In the genomic region with DNA sequence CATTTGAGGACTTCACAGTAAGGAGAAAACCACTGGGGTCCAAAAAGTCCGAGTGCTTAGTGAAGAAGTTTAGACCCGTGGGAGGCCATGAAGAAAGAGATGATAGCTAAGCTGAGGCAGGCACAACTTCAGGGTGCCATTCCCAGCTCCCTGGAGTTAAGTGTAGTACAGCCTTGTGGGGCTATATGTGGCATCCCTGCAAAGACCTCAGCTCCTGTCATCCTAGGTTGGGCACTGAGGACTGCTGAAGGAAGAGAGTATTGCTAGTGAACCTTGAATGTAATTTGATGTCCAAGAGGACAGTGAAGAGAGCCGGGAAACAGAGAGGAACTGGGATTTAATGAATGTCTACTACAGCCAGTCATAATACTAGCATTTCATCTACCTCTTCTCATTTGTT, we compare ENCODE assay signal across 13 cellular contexts.
DNase-seq lines count a peak whose midpoint lies in the region; ATAC-seq and TF ChIP-seq lines count a peak whose summit lies in the region.
"Had no signal": no experiment of that assay in that cellular context is flagged by ENCODE, and none has a peak within 500 bp of the region (broad histone marks: within the 10 kb centered on the region; RNA-seq: fewer than 3 reads in every experiment).

No MANE protein-coding gene starts in this region.

- no peak overlapping the region for H3K4me2 ChIP-seq in IMR-90 (ENCODE audit: low read depth, low read length)

- DNase-seq in T-helper 1 cell (no peak), IMR-90 (no peak), chondrocyte (ENCODE audit: low spot score) (no peak), progenitor cell of endocrine pancreas (ENCODE audit: low spot score, unreplicated experiment) (no peak), psoas muscle (no peak), Kasumi-1 (lab: John Stamatoyannopoulos, UW) (no peak)
- DNase-seq: amygdala, HFFc6, T-cell, testis had no signal

- H3K9ac ChIP-seq in IMR-90 (ENCODE audit: low read depth, low read length), result no peak overlapping the region

- H3K56ac ChIP-seq in IMR-90 (ENCODE audit: extremely low read depth, insufficient read depth, low read length), result no peak overlapping the region

- H3K9me3 ChIP-seq in IMR-90 (ENCODE audit: control insufficient read depth, insufficient read depth, low read length) (no peaks in the 10 kb centered on the region), psoas muscle (no peaks in the 10 kb centered on the region)
- H3K9me3 ChIP-seq: testis had no signal

- H3K4me3 ChIP-seq in IMR-90 (ENCODE audit: insufficient read depth, low read depth, low read length) (no peak overlapping the region), psoas muscle (no peak overlapping the region)
- H3K4me3 ChIP-seq: testis had no signal

- peaks cover 15% of the 10 kb centered on the region for H3K9me1 ChIP-seq in IMR-90 (ENCODE audit: insufficient read depth, low read length)

- H4K91ac ChIP-seq in IMR-90 (ENCODE audit: insufficient read depth, low read depth, low read length), result no peak overlapping the region

- H3K79me1 ChIP-seq in IMR-90 (ENCODE audit: low read depth in 1 of 2, low read length in 2 of 2), result peaks cover 26 to 47% of the 10 kb centered on the region in 2 experiments

- peaks cover 11% of the 10 kb centered on the region; the same call in 1 of the 2 replicates for H4K20me1 ChIP-seq in IMR-90 (ENCODE audit: insufficient read depth, low read length)

- no peaks in the 10 kb centered on the region for H3K27me3 ChIP-seq in IMR-90 (ENCODE audit: control insufficient read depth, insufficient read depth, low read length)
- H3K27me3 ChIP-seq in psoas muscle (ENCODE audit: insufficient read depth in 3 of 3, low read length in 2 of 3), result no peaks in the 10 kb centered on the region
- H3K27me3 ChIP-seq: testis had no signal

- H3K4me1 ChIP-seq in IMR-90 (ENCODE audit: control insufficient read depth, insufficient read depth, low read length), result peaks cover 18% of the 10 kb centered on the region
- H3K4me1 ChIP-seq in psoas muscle, result no peaks in the 10 kb centered on the region

- H2AK5ac ChIP-seq in IMR-90 (ENCODE audit: low read depth, low read length), result no peak overlapping the region

- POLR2A ChIA-PET in IMR-90 (lab: Charles Lee; ENCODE audit: unreplicated experiment), result no interaction called here

- no peak overlapping the region for H2BK20ac ChIP-seq in IMR-90 (ENCODE audit: low read depth, low read length)

- CTCF ChIA-PET in IMR-90 (lab: Yijun Ruan, JAX), result no interaction called here

- H3K36me3 Mint-ChIP-seq in T-helper 1 cell treated with Interleukin-12 subunit alpha and Interleukin-12 subunit beta and Interleukin-4 antibody, amounts not matched to agents 30 μg/mL and 1 μg/mL, for 36 hours (ENCODE audit: low read depth), result peaks cover 20% of the 10 kb centered on the region
- H3K36me3 Mint-ChIP-seq in chondrocyte (ENCODE audit: low read depth), result peaks cover 4% of the 10 kb centered on the region
- H3K36me3 Mint-ChIP-seq in progenitor cell of endocrine pancreas (ENCODE audit: insufficient read depth), result peaks cover 12% of the 10 kb centered on the region

- peak overlapping the region; percentile 42 for H3K14ac ChIP-seq in IMR-90 (replicated peaks; ENCODE audit: low read depth, low read length)

- H2AK9ac ChIP-seq in IMR-90 (replicated peaks; ENCODE audit: low read depth, low read length, poor library complexity), result no peak overlapping the region

- H3K36me3 ChIP-seq in IMR-90 (ENCODE audit: control insufficient read depth, insufficient read depth, low read length) (peaks cover 4% of the 10 kb centered on the region; the same call in 1 of the 2 replicates), psoas muscle (ENCODE audit: insufficient read depth in 1 of 2, low read depth in 1 of 2) (no peaks in the 10 kb centered on the region)

- no peak overlapping the region for H4K8ac ChIP-seq in IMR-90 (ENCODE audit: low read depth in 2 of 2, low read length in 2 of 2)

- peak overlapping the region; percentile 41; the same call in 1 of the 2 replicates for H3K23ac ChIP-seq in IMR-90 (ENCODE audit: low read depth, low read length)

- H2BK5ac ChIP-seq in IMR-90 (ENCODE audit: low read depth, low read length, poor library complexity, severe bottlenecking), result no peak overlapping the region

- no peak overlapping the region; the same call in 1 of the 2 replicates for H3K4ac ChIP-seq in IMR-90 (ENCODE audit: low read depth, low read length)

- no peak overlapping the region for H3K4me3 Mint-ChIP-seq in T-helper 1 cell treated with Interleukin-12 subunit alpha and Interleukin-12 subunit beta and Interleukin-4 antibody, amounts not matched to agents 30 μg/mL and 1 μg/mL, for 36 hours
- H3K4me3 Mint-ChIP-seq in chondrocyte (ENCODE audit: unreplicated experiment), result no peak overlapping the region
- H3K4me3 Mint-ChIP-seq in progenitor cell of endocrine pancreas (ENCODE audit: low read depth), result no peak overlapping the region
- H3K4me3 Mint-ChIP-seq: HFFc6, nephron had no signal

- no peak overlapping the region for H2BK120ac ChIP-seq in IMR-90 (ENCODE audit: low read depth, low read length)

- no peak overlapping the region for H2BK15ac ChIP-seq in IMR-90 (ENCODE audit: low read depth, low read length)

- dilution Hi-C loops in IMR-90 (cut with HindIII; ENCODE audit: low sequenced_read_pairs, unreplicated experiment), result no loop called here

- H3K18ac ChIP-seq in IMR-90 (ENCODE audit: low read depth, low read length), result 0 out of 2 replicates have a peak overlapping the region, but pooled peaks have one; percentile 20

- ATAC-seq in IMR-90 (ENCODE audit: low read depth) (no peak), HG03565 (IDR thresholded peaks at IDR 0.05; ENCODE audit: unreplicated experiment) (no peak), psoas muscle (no peak)

- H4K5ac ChIP-seq in IMR-90 (ENCODE audit: low read depth, low read length), result no peak overlapping the region

- no peaks in the 10 kb centered on the region for H3K27me3 Mint-ChIP-seq in T-helper 1 cell treated with Interleukin-12 subunit alpha and Interleukin-12 subunit beta and Interleukin-4 antibody, amounts not matched to agents 30 μg/mL and 1 μg/mL, for 36 hours (ENCODE audit: low read depth)
- no peaks in the 10 kb centered on the region for H3K27me3 Mint-ChIP-seq in chondrocyte (ENCODE audit: low read depth)
- no peaks in the 10 kb centered on the region for H3K27me3 Mint-ChIP-seq in progenitor cell of endocrine pancreas
- H3K27me3 Mint-ChIP-seq: T-cell had no signal

- BruUV-seq in IMR-90 (replicated peaks; lab: Mats Ljungman, UMichigan), result no TSS peak

- no peak overlapping the region for H2AFZ ChIP-seq in IMR-90 (replicated peaks; ENCODE audit: low read length, poor library complexity)

- H3K27ac ChIP-seq in IMR-90 (ENCODE audit: insufficient read depth, low read length) (no peak overlapping the region), psoas muscle (no peak overlapping the region)

- H3K4me1 Mint-ChIP-seq in T-helper 1 cell treated with Interleukin-12 subunit alpha and Interleukin-12 subunit beta and Interleukin-4 antibody, amounts not matched to agents 30 μg/mL and 1 μg/mL, for 36 hours (ENCODE audit: low read depth), result peaks cover 69% of the 10 kb centered on the region
- H3K4me1 Mint-ChIP-seq in chondrocyte (ENCODE audit: low read depth), result peaks cover 50% of the 10 kb centered on the region
- H3K4me1 Mint-ChIP-seq in progenitor cell of endocrine pancreas (ENCODE audit: low read depth), result peaks cover 41% of the 10 kb centered on the region

- no peaks in the 10 kb centered on the region for H3K9me3 Mint-ChIP-seq in T-helper 1 cell treated with Interleukin-12 subunit alpha and Interleukin-12 subunit beta and Interleukin-4 antibody, amounts not matched to agents 30 μg/mL and 1 μg/mL, for 36 hours
- H3K9me3 Mint-ChIP-seq in chondrocyte (ENCODE audit: low read depth) (no peaks in the 10 kb centered on the region), progenitor cell of endocrine pancreas (ENCODE audit: low read depth) (no peaks in the 10 kb centered on the region)
- H3K9me3 Mint-ChIP-seq: HFFc6, nephron, T-cell had no signal

- H3K27ac Mint-ChIP-seq in T-helper 1 cell treated with Interleukin-12 subunit alpha and Interleukin-12 subunit beta and Interleukin-4 antibody, amounts not matched to agents 30 μg/mL and 1 μg/mL, for 36 hours, result peak overlapping the region; percentile 12
- H3K27ac Mint-ChIP-seq in chondrocyte (ENCODE audit: unreplicated experiment), result peak overlapping the region; percentile 34
- H3K27ac Mint-ChIP-seq in progenitor cell of endocrine pancreas, result peak overlapping the region; percentile 59
- H3K27ac Mint-ChIP-seq: HFFc6, nephron had no signal

- WGBS in IMR-90 (ENCODE audit: extremely low coverage in 2 of 2, insufficient read length in 1 of 2), 2 experiments, result no CpG with 5 or more reads among the region's 3 CpGs
- 78 to 95% (median 85%) methylated on average over 3 of the region's 3 CpGs for WGBS in psoas muscle, 3 donors

- in situ Hi-C loops in IMR-90 (cut with MboI; ENCODE audit: low sequenced_read_pairs), result no loop called here

- TF ChIP-seq RAD21 in IMR-90 (IDR thresholded peaks at IDR 0.05; ENCODE audit: low read length), result no peak

- TF ChIP-seq POLR2A in IMR-90 (IDR thresholded peaks at IDR 0.05; ENCODE audit: low read depth, low read length), result no peak

- TF ChIP-seq CTCF in IMR-90 (conservative IDR thresholded peaks at IDR 0.05; ENCODE audit: low read depth, low read length) (no peak), chondrocyte (IDR thresholded peaks at IDR 0.05) (no peak), progenitor cell of endocrine pancreas (IDR thresholded peaks at IDR 0.05; ENCODE audit: unreplicated experiment) (no peak), psoas muscle (IDR thresholded peaks at IDR 0.05) (no peak)

- intact Hi-C loops in IMR-90 (cut with micrococcal nuclease) (no loop called here), psoas muscle (cut with DNase I) (no loop called here)

TF ChIP-seq in IMR-90, 13 proteins besides CTCF, POLR2A, EP300 and RAD21:
- TF ChIP-seq NFE2L2 (IDR thresholded peaks at IDR 0.05; ENCODE audit: low read depth, low read length) (no peak), USF2 (IDR thresholded peaks at IDR 0.05; ENCODE audit: low read depth, low read length) (no peak), CEBPB (IDR thresholded peaks at IDR 0.05; ENCODE audit: low read depth, low read length) (no peak), MAZ (IDR thresholded peaks at IDR 0.05; ENCODE audit: borderline replicate concordance, low read depth, low read length) (no peak), MAFK (IDR thresholded peaks at IDR 0.05; ENCODE audit: low read depth, low read length) (no peak), SMC3 (IDR thresholded peaks at IDR 0.05; ENCODE audit: low read depth, low read length) (no peak)
